In the genomic region with DNA sequence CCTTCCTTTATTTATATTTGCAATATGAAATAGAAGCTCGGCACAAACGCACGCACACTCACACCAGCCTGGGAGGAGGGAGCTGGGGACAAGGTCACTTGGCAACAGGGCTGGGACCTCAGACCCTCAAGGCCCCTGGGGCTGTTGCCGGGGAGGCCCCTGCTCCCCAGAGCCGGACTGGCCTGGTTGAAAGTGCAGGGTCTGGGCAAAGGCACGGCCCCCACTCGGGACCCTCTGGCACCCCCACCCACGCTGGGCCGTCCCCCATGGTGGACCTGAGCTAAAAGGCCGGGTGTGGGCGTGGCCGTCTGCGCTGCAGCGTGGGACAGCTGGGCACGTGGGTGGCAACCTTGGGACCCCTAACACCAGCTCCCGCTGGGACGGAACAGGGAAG, we compare ENCODE assay signal across 2 cellular contexts.
TF ChIP-seq lines count a peak whose summit lies in the region.

No MANE protein-coding gene starts in this region.

TF ChIP-seq in IMR-90, 13 proteins besides CTCF, POLR2A, EP300 and RAD21:
- no peak for TF ChIP-seq SMC3 (IDR thresholded peaks at IDR 0.05; ENCODE audit: low read depth, low read length)
- TF ChIP-seq USF2 (IDR thresholded peaks at IDR 0.05; ENCODE audit: low read depth, low read length): no peak
- TF ChIP-seq CHD1 (IDR thresholded peaks at IDR 0.05; ENCODE audit: low read depth, low read length): no peak
- TF ChIP-seq RCOR1 (IDR thresholded peaks at IDR 0.05; ENCODE audit: insufficient replicate concordance, low read length): no peak
- no peak for TF ChIP-seq RFX5 (IDR thresholded peaks at IDR 0.05; ENCODE audit: low read depth, low read length)

TF ChIP-seq in GM12878, 131 proteins besides CTCF, POLR2A, EP300 and RAD21:
- TF ChIP-seq SIX5 (IDR thresholded peaks at IDR 0.05; ENCODE audit: low read depth, low read length, severe bottlenecking) (no peak), STAT3 (IDR thresholded peaks at IDR 0.05; ENCODE audit: low read depth, low read length) (no peak)
